19 cellular contexts compared by ENCODE assay signal in the genomic region with DNA sequence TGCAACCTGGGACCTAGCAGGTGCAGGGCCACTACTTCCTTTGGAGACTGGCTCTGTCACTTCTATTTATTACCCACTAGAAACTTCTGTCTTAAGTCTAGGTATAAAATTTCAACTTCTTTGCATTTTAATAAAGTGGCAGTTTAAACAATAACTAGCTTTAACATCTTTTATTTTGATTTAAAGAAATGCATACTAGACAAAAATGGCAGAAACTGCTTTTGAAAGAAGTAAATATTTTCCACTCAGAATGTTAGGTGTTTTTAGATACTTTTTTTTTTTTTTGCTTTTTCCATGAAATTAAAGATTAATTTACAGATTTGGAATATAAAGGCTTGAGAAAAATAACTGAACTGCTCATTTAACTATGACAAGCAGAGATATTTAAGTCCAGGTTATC.
DNase-seq lines count a peak whose midpoint lies in the region; ATAC-seq, FAIRE-seq and TF ChIP-seq lines count a peak whose summit lies in the region.
"Had no signal": no experiment of that assay in that cellular context is flagged by ENCODE, and none has a peak within 500 bp of the region (broad histone marks: within the 10 kb centered on the region; RNA-seq: fewer than 3 reads in every experiment).

No MANE protein-coding gene starts in this region.

- CTCF ChIA-PET in IMR-90 (lab: Yijun Ruan, JAX) (no interaction called here), K562 (lab: Yijun Ruan, JAX; ENCODE audit: low intra/inter-chr PET ratio) (no interaction called here)

- H3K23ac ChIP-seq in IMR-90 (ENCODE audit: low read depth, low read length) = no peak overlapping the region

- no peak for TF ChIP-seq EP300 in K562 (IDR thresholded peaks at IDR 0.05; ENCODE audit: low read length)

- H3K27me3 ChIP-seq in IMR-90 (ENCODE audit: control insufficient read depth, insufficient read depth, low read length) (no peaks in the 10 kb centered on the region), K562 (ENCODE audit: control insufficient read depth in 2 of 2, insufficient read depth in 2 of 2, low read length in 2 of 2) (no peaks in the 10 kb centered on the region)
- H3K27me3 ChIP-seq: BE2C, BLaER1 had no signal

- no peak overlapping the region for H2BK20ac ChIP-seq in IMR-90 (ENCODE audit: low read depth, low read length)

- in situ Hi-C loops in IMR-90 (cut with MboI; ENCODE audit: low sequenced_read_pairs) = no loop called here
- in situ Hi-C loops in K562 (cut with MboI) = no loop called here

- no peak overlapping the region for H3K4ac ChIP-seq in IMR-90 (ENCODE audit: low read depth, low read length)

- H3K36me3 ChIP-seq in IMR-90 (ENCODE audit: control insufficient read depth, insufficient read depth, low read length) (no peaks in the 10 kb centered on the region), K562 (ENCODE audit: control insufficient read depth, insufficient read depth, low read length) (no peaks in the 10 kb centered on the region)
- H3K36me3 ChIP-seq: BE2C, BLaER1 had no signal

- H2AK5ac ChIP-seq in IMR-90 (ENCODE audit: low read depth, low read length) = no peak overlapping the region

- DNase-seq in NCI-H510A treated with DMSO at 0.1 percent for 48 hours (lab: John Stamatoyannopoulos, UW) = peak; percentile 31
- no peak for DNase-seq in NCI-H510A (lab: John Stamatoyannopoulos, UW)
- no peak for DNase-seq in IMR-90
- no peak for DNase-seq in K562 (ENCODE audit: extremely low read depth in 1 of 4, low spot score in 3 of 4)
- no peak for DNase-seq in NCI-H128 (lab: John Stamatoyannopoulos, UW; ENCODE audit: unreplicated experiment)
- no peak for DNase-seq in NCI-H146 treated with DMSO at 0.1 percent for 48 hours (lab: John Stamatoyannopoulos, UW; ENCODE audit: unreplicated experiment)
- DNase-seq: ACHN; BE2C; C1 segment of cervical spinal cord; CD4-positive, alpha-beta memory T cell; CD4-positive, CD25-positive, alpha-beta regulatory T cell; CD8-positive, alpha-beta memory T cell; COR-L47; DMS79 treated with DMSO at 0.1 percent for 48 hours; GF-D8 had no signal

- H3K9me1 ChIP-seq in IMR-90 (ENCODE audit: insufficient read depth, low read length) (no peaks in the 10 kb centered on the region), K562 (ENCODE audit: control insufficient read depth, insufficient read depth, low read length) (no peaks in the 10 kb centered on the region)

- no peak overlapping the region for H2BK120ac ChIP-seq in IMR-90 (ENCODE audit: low read depth, low read length)

- H2BK15ac ChIP-seq in IMR-90 (ENCODE audit: low read depth, low read length) = no peak overlapping the region

- no peak overlapping the region for H3K18ac ChIP-seq in IMR-90 (ENCODE audit: low read depth, low read length)

- no peak overlapping the region for H3K56ac ChIP-seq in IMR-90 (ENCODE audit: extremely low read depth, insufficient read depth, low read length)

- H3K27ac ChIP-seq in IMR-90 (ENCODE audit: insufficient read depth, low read length) = no peak overlapping the region
- no peak overlapping the region for H3K27ac ChIP-seq in K562 (ENCODE audit: extremely low read depth, low read depth, low read length)
- H3K27ac ChIP-seq: 22Rv1, BLaER1 had no signal

- no peak overlapping the region for H2AFZ ChIP-seq in IMR-90 (replicated peaks; ENCODE audit: low read length, poor library complexity)
- H2AFZ ChIP-seq in K562 (ENCODE audit: low read depth, low read length) = no peak overlapping the region

- TF ChIP-seq CTCF in IMR-90 (conservative IDR thresholded peaks at IDR 0.05; ENCODE audit: low read depth, low read length) (no peak), K562 (IDR thresholded peaks at IDR 0.05 in 2 of 3, conservative IDR thresholded peaks at IDR 0.05 in 1 of 3; ENCODE audit: insufficient read depth in 2 of 3, low read depth in 1 of 3, low read length in 3 of 3) (no peak)

- POLR2A ChIA-PET in IMR-90 (lab: Charles Lee; ENCODE audit: unreplicated experiment) = no interaction called here
- POLR2A ChIA-PET in K562 (lab: Yijun Ruan, JAX) = interaction anchor here (0.7 kb wide), 1 partner anchor 79 kb away, joined by 3 read pairs; no protein-coding TSS in a partner anchor

- BruUV-seq in IMR-90 (replicated peaks; lab: Mats Ljungman, UMichigan) = no TSS peak
- no TSS peak for BruUV-seq in K562 (replicated peaks; lab: Mats Ljungman, UMichigan)

- H3K9me3 ChIP-seq in IMR-90 (ENCODE audit: control insufficient read depth, insufficient read depth, low read length) (no peaks in the 10 kb centered on the region; the same call in 1 of the 2 replicates), K562 (replicated peaks; ENCODE audit: control insufficient read depth, insufficient read depth, low read depth, low read length) (no peaks in the 10 kb centered on the region; the same call in 1 of the 2 replicates)
- H3K9me3 ChIP-seq: BE2C, BLaER1 had no signal

- ATAC-seq in IMR-90 (ENCODE audit: low read depth) = no peak
- ATAC-seq in K562 = no peak

- no peak overlapping the region for H3K14ac ChIP-seq in IMR-90 (replicated peaks; ENCODE audit: low read depth, low read length)

- H3K4me1 ChIP-seq in IMR-90 (ENCODE audit: control insufficient read depth, insufficient read depth, low read length) (no peaks in the 10 kb centered on the region), K562 (replicated peaks in 1 of 2; ENCODE audit: control insufficient read depth in 2 of 2, insufficient read depth in 2 of 2, low read length in 2 of 2) (no peaks in the 10 kb centered on the region)
- H3K4me1 ChIP-seq: BE2C, BLaER1 had no signal

- H4K20me1 ChIP-seq in IMR-90 (ENCODE audit: insufficient read depth, low read length) = no peaks in the 10 kb centered on the region
- H4K20me1 ChIP-seq in K562 (replicated peaks; ENCODE audit: control insufficient read depth, insufficient read depth, low read length) = no peaks in the 10 kb centered on the region
- H4K20me1 ChIP-seq: BLaER1 had no signal

- FAIRE-seq in K562 (lab: Jason Lieb, UNC) = no peak
- FAIRE-seq: GM12891, GM19239 had no signal

- no peaks in the 10 kb centered on the region for H3K79me2 ChIP-seq in K562 (ENCODE audit: control insufficient read depth, insufficient read depth, low read length)

- TF ChIP-seq RAD21 in IMR-90 (IDR thresholded peaks at IDR 0.05; ENCODE audit: low read length) (no peak), K562 (CRISPR knock-in tag; conservative IDR thresholded peaks at IDR 0.05 in 1 of 2, IDR thresholded peaks at IDR 0.05 in 1 of 2) (no peak)

- H3K4me2 ChIP-seq in IMR-90 (ENCODE audit: low read depth, low read length) (no peak overlapping the region), K562 (ENCODE audit: insufficient read depth, low read length) (no peak overlapping the region)
- H3K4me2 ChIP-seq: BLaER1 had no signal

- no peak overlapping the region for H2AK9ac ChIP-seq in IMR-90 (replicated peaks; ENCODE audit: low read depth, low read length, poor library complexity)

- H3K9ac ChIP-seq in IMR-90 (ENCODE audit: low read depth, low read length) (no peak overlapping the region), K562 (ENCODE audit: insufficient read depth in 1 of 2, low read depth in 2 of 2, low read length in 2 of 2) (no peak overlapping the region)
- H3K9ac ChIP-seq: BLaER1 had no signal

- H4K5ac ChIP-seq in IMR-90 (ENCODE audit: low read depth, low read length) = no peak overlapping the region

- no peak overlapping the region for H4K8ac ChIP-seq in IMR-90 (ENCODE audit: low read depth in 2 of 2, low read length in 2 of 2)

- TF ChIP-seq POLR2A in IMR-90 (IDR thresholded peaks at IDR 0.05; ENCODE audit: low read depth, low read length) (no peak), K562 (conservative IDR thresholded peaks at IDR 0.05) (no peak)

- no peak overlapping the region for H3K4me3 ChIP-seq in IMR-90 (ENCODE audit: insufficient read depth, low read depth, low read length)
- H3K4me3 ChIP-seq in K562 = no peak overlapping the region
- H3K4me3 ChIP-seq: BLaER1 had no signal

- dilution Hi-C loops in IMR-90 (cut with HindIII; ENCODE audit: low sequenced_read_pairs, unreplicated experiment) = no loop called here

- H2BK5ac ChIP-seq in IMR-90 (ENCODE audit: low read depth, low read length, poor library complexity, severe bottlenecking) = no peak overlapping the region

- H4K91ac ChIP-seq in IMR-90 (ENCODE audit: insufficient read depth, low read depth, low read length) = no peak overlapping the region

- intact Hi-C loops in IMR-90 (cut with micrococcal nuclease) = no loop called here
- intact Hi-C loops in K562 (cut with micrococcal nuclease) = no loop called here

- H3K79me1 ChIP-seq in IMR-90 (ENCODE audit: low read depth in 1 of 2, low read length in 2 of 2) = no peaks in the 10 kb centered on the region

TF ChIP-seq in IMR-90, 13 proteins besides CTCF, POLR2A, EP300 and RAD21 (continues in another document):
- TF ChIP-seq MAFK (IDR thresholded peaks at IDR 0.05; ENCODE audit: low read depth, low read length) (peak; percentile 47; the same call in 1 of the 2 replicates), SMC3 (IDR thresholded peaks at IDR 0.05; ENCODE audit: low read depth, low read length) (no peak), MXI1 (IDR thresholded peaks at IDR 0.05; ENCODE audit: borderline replicate concordance, low read depth, low read length) (no peak), RCOR1 (IDR thresholded peaks at IDR 0.05; ENCODE audit: insufficient replicate concordance, low read length) (no peak), CEBPB (IDR thresholded peaks at IDR 0.05; ENCODE audit: low read depth, low read length) (no peak), USF2 (IDR thresholded peaks at IDR 0.05; ENCODE audit: low read depth, low read length) (no peak)

TF ChIP-seq in K562, 482 proteins besides CTCF, POLR2A, EP300 and RAD21 (continues in another document):
- TF ChIP-seq MAFK (IDR thresholded peaks at IDR 0.05; ENCODE audit: low read length) (peak; percentile 26; the same call in 1 of the 2 replicates), C11orf30 (IDR thresholded peaks at IDR 0.05; ENCODE audit: low read depth) (0 out of 2 replicates have a peak, but pooled peaks have one; percentile 34), ZNF316 (IDR thresholded peaks at IDR 0.05) (peak; percentile 72), TFAP4 (CRISPR knock-in tag; IDR thresholded peaks at IDR 0.05; ENCODE audit: borderline replicate concordance) (no peak), L3MBTL2 (IDR thresholded peaks at IDR 0.05) (no peak), E2F6 (IDR thresholded peaks at IDR 0.05; ENCODE audit: borderline replicate concordance in 1 of 2, extremely low read depth in 1 of 2, insufficient read depth in 1 of 2, insufficient read length in 1 of 2, low read depth in 1 of 2, low read length in 1 of 2, poor library complexity in 1 of 2, severe bottlenecking in 1 of 2) (no peak)
